9 cellular contexts compared by ENCODE assay signal in the genomic region with DNA sequence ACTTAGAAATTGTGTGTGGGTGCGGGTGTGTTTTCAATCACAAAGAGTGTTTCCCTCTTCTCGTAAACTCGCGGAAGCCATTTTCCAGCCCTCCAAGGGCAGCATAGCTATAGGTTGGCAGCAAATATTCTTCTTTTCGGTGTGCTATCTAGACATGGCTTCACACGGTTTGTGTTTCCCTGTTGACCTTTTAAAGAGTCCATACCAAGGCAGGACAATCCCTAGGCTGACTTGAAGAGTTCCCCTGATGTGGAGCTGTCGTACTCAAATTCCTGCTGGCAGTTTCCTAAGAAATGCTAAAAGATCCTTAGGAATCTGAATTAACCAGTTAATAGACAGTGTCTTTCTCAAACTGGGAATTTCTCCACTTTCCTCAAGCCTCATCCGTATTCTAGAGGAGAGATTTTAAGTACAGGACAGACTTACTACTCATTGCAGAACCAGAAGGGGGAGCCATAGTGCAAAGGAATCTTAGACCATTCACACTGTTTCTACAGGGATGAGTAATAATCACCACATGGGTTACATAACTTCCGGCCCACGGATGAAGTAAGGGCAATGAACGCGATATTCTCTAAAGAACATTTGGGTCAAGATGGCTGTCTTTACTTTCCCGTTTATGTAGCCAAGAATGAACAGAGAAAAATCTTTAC.
DNase-seq lines count a peak whose midpoint lies in the region; ATAC-seq, FAIRE-seq and TF ChIP-seq lines count a peak whose summit lies in the region.
"Had no signal": no experiment of that assay in that cellular context is flagged by ENCODE, and none has a peak within 500 bp of the region (broad histone marks: within the 10 kb centered on the region; RNA-seq: fewer than 3 reads in every experiment).

No MANE protein-coding gene starts in this region.

- peaks cover 6 to 23% (median 15%) of the 10 kb centered on the region in 7 donors for H3K9me3 Mint-ChIP-seq in CD14-positive monocyte

- H3K36me3 ChIP-seq in H7 (replicated peaks; ENCODE audit: control insufficient read depth, insufficient read depth, low read length) (no peaks in the 10 kb centered on the region), psoas muscle (ENCODE audit: insufficient read depth in 1 of 2, low read depth in 1 of 2) (no peaks in the 10 kb centered on the region)

- H3K4me1 ChIP-seq in A549 (no peaks in the 10 kb centered on the region), psoas muscle (no peaks in the 10 kb centered on the region)

- H3K4me3 ChIP-seq in A549 = no peak overlapping the region
- H3K4me3 ChIP-seq in H7 (ENCODE audit: insufficient read depth, low read depth, low read length) = no peak overlapping the region
- no peak overlapping the region for H3K4me3 ChIP-seq in psoas muscle

- no peak overlapping the region for H3K4me3 Mint-ChIP-seq in CD14-positive monocyte
- H3K4me3 Mint-ChIP-seq: dendritic cell treated with granulocyte-macrophage colony-stimulating factor and Interleukin-4, amounts not matched to agents 40 ng/mL and 50 ng/mL, for 4 days had no signal

- TF ChIP-seq POLR2A in A549 (IDR thresholded peaks at IDR 0.05; ENCODE audit: low read length) = no peak

- H3K36me3 Mint-ChIP-seq in CD14-positive monocyte = no peaks in the 10 kb centered on the region

- peak in 1 of 2 experiments; percentile 51; a peak in 2 of 5 replicates for TF ChIP-seq RAD21 in A549 (conservative IDR thresholded peaks at IDR 0.05 in 1 of 2, IDR thresholded peaks at IDR 0.05 in 1 of 2)

- no peak for TF ChIP-seq EP300 in A549 (IDR thresholded peaks at IDR 0.05)

- FAIRE-seq in A549 (lab: Jason Lieb, UNC) = peak; percentile 32

- H3K27ac ChIP-seq in A549 (no peak overlapping the region), psoas muscle (no peak overlapping the region)

- DNase-seq in A549 (ENCODE audit: low read depth in 1 of 2, low spot score in 1 of 2) = peak; percentile 34 to 81
- peak; percentile 44 for DNase-seq in H7
- peak; percentile 89 for DNase-seq in RPMI7951 (ENCODE audit: low read depth)
- peak; percentile 89 for DNase-seq in fibroblast of the conjunctiva (ENCODE audit: low read depth)
- peak; percentile 38 for DNase-seq in stromal cell of bone marrow (ENCODE audit: low read depth)
- no peak for DNase-seq in psoas muscle
- no peak for DNase-seq in CD14-positive monocyte (ENCODE audit: low spot score)

- intact Hi-C loops in psoas muscle (cut with DNase I) = no loop called here
- intact Hi-C loops in CD14-positive monocyte (cut with micrococcal nuclease) = no loop called here

- WGBS in A549 (ENCODE audit: missing lambda C conversion rate) = 36% methylated on average over 13 of the region's 13 CpGs
- 65 to 68% (median 66%) methylated on average over 13 of the region's 13 CpGs for WGBS in psoas muscle, 3 donors

- H3K4me1 Mint-ChIP-seq in CD14-positive monocyte = no peaks in the 10 kb centered on the region

- no peak overlapping the region for H3K27ac Mint-ChIP-seq in CD14-positive monocyte
- H3K27ac Mint-ChIP-seq: dendritic cell treated with granulocyte-macrophage colony-stimulating factor and Interleukin-4, amounts not matched to agents 40 ng/mL and 50 ng/mL, for 4 days had no signal

- H3K9me3 ChIP-seq in A549 (peaks cover 4% of the 10 kb centered on the region; the same call in 2 of the 3 replicates), psoas muscle (no peaks in the 10 kb centered on the region)

- CTCF ChIA-PET in A549 (lab: Yijun Ruan, JAX) = interaction anchor here (0.6 to 1.1 kb wide), 5 partner anchors 10 to 1812 kb away, joined by 3 to 5 read pairs (median 3); no protein-coding TSS in a partner anchor

- no peak overlapping the region for H3K4me2 ChIP-seq in A549

- POLR2A ChIA-PET in A549 (lab: Yijun Ruan, JAX) = no interaction called here

- peaks cover 0 to 2% (median 0%) of the 10 kb centered on the region in 3 donors for H3K27me3 Mint-ChIP-seq in CD14-positive monocyte (ENCODE audit: low read depth in 3 of 3)
- H3K27me3 Mint-ChIP-seq: dendritic cell treated with granulocyte-macrophage colony-stimulating factor and Interleukin-4, amounts not matched to agents 40 ng/mL and 50 ng/mL, for 4 days had no signal

- TF ChIP-seq CTCF in A549 (IDR thresholded peaks at IDR 0.05) (0 out of 3 replicates have a peak, but pooled peaks have one; percentile 18), psoas muscle (IDR thresholded peaks at IDR 0.05) (no peak), CD14-positive monocyte (IDR thresholded peaks at IDR 0.05) (no peak)

- H3K27me3 ChIP-seq in H7 (ENCODE audit: control insufficient read depth, insufficient read depth, low read length) (no peaks in the 10 kb centered on the region), psoas muscle (ENCODE audit: insufficient read depth in 3 of 3, low read length in 2 of 3) (no peaks in the 10 kb centered on the region)

- ATAC-seq in A549 = peak; percentile 62 to 82; a peak in 4 of 6 replicates
- ATAC-seq in HG03521 (IDR thresholded peaks at IDR 0.05; ENCODE audit: unreplicated experiment) = no peak
- ATAC-seq in psoas muscle = no peak

TF ChIP-seq in A549, 52 proteins besides CTCF, POLR2A, EP300 and RAD21:
- TF ChIP-seq CEBPB (IDR thresholded peaks at IDR 0.05) = peak in 1 of 2 experiments; percentile 48; a peak in 2 of 4 replicates
- no peak for TF ChIP-seq FOSL2 (IDR thresholded peaks at IDR 0.05)
- TF ChIP-seq FOSL2 (CRISPR knock-in tag; IDR thresholded peaks at IDR 0.05) = peak; percentile 68
- TF ChIP-seq CBX2 (IDR thresholded peaks at IDR 0.05; ENCODE audit: borderline replicate concordance, low read depth) = no peak

Comparison
In these comparisons a context has a peak if more than half of its experiments do, and no peak if none do; other contexts are left out.
1. ATAC-seq: peak in A549 (2 of 2); none in HG03521 (single experiment) and psoas muscle (0 of 4).
2. DNase-seq: peak in A549 (2 of 2), H7 (single experiment), RPMI7951 (single experiment), fibroblast of the conjunctiva (single experiment) and stromal cell of bone marrow (single experiment); none in psoas muscle (0 of 2) and CD14-positive monocyte (single experiment).